Comparison of ENCODE assay signal across 30 cellular contexts in the genomic region with DNA sequence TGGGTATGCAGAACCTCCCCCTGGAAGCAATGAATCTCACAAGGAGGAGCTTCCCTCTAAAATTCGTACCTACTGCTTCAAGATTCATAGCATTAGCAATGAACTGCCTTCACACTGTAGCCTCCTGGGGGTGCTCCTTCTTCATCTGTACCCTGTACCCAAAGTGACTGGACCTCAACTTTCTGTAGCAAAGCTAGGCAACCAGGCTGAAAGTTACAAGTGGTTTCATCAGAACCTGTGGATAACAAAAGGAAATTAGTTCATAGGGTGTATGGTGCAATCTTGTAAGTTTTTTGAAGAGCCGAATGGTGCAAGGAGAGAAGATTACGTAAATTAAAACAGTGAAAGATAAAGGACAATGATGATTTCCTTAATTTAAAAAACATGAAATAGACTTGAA.
DNase-seq lines count a peak whose midpoint lies in the region; ATAC-seq, FAIRE-seq and TF ChIP-seq lines count a peak whose summit lies in the region.
"Had no signal": no experiment of that assay in that cellular context is flagged by ENCODE, and none has a peak within 500 bp of the region (broad histone marks: within the 10 kb centered on the region; RNA-seq: fewer than 3 reads in every experiment).

No MANE protein-coding gene starts in this region.

- peaks cover 17% of the 10 kb centered on the region for H3K4me1 Mint-ChIP-seq in MCF 10A (ENCODE audit: insufficient read depth, unreplicated experiment)
- H3K4me1 Mint-ChIP-seq in activated CD8-positive, alpha-beta T cell treated with anti-CD3 and anti-CD28 coated beads, Interleukin-2, amount 10 ng/mL, durations not matched to agents 7 days and 5 days (ENCODE audit: low read depth) = no peaks in the 10 kb centered on the region
- H3K4me1 Mint-ChIP-seq: activated CD8-positive, alpha-beta memory T cell treated with anti-CD3 and anti-CD28 coated beads, Interleukin-2, amount 10 ng/mL, durations not matched to agents 7 days and 5 days; mesothelial cell of epicardium had no signal

- H2BK5ac ChIP-seq in H1 (ENCODE audit: low read depth, low read length) = no peak overlapping the region

- H3K27me3 Mint-ChIP-seq in MCF 10A (ENCODE audit: insufficient read depth, unreplicated experiment) = no peaks in the 10 kb centered on the region
- no peaks in the 10 kb centered on the region for H3K27me3 Mint-ChIP-seq in activated CD8-positive, alpha-beta T cell treated with anti-CD3 and anti-CD28 coated beads, Interleukin-2, amount 10 ng/mL, durations not matched to agents 7 days and 5 days (ENCODE audit: low read depth)
- H3K27me3 Mint-ChIP-seq: activated CD8-positive, alpha-beta memory T cell treated with anti-CD3 and anti-CD28 coated beads, Interleukin-2, amount 10 ng/mL, durations not matched to agents 7 days and 5 days; activated naive CD8-positive, alpha-beta T cell; natural killer cell treated with Interleukin-12 subunit alpha and Interleukin-12 subunit beta and Interleukin-15 and Interleukin-18, amount 100 ng/mL, for 72 hours; type B pancreatic cell had no signal

- no peak overlapping the region for H2BK120ac ChIP-seq in H1 (replicated peaks; ENCODE audit: low read depth, low read length)

- no peak overlapping the region for H2BK15ac ChIP-seq in H1 (ENCODE audit: low read length)

- H3K4me3 Mint-ChIP-seq in MCF 10A (ENCODE audit: unreplicated experiment) = no peak overlapping the region
- no peak overlapping the region for H3K4me3 Mint-ChIP-seq in activated CD8-positive, alpha-beta T cell treated with anti-CD3 and anti-CD28 coated beads, Interleukin-2, amount 10 ng/mL, durations not matched to agents 7 days and 5 days
- H3K4me3 Mint-ChIP-seq: activated CD8-positive, alpha-beta memory T cell treated with anti-CD3 and anti-CD28 coated beads, Interleukin-2, amount 10 ng/mL, durations not matched to agents 7 days and 5 days; activated naive CD8-positive, alpha-beta T cell; mesothelial cell of epicardium; natural killer cell treated with Interleukin-12 subunit alpha and Interleukin-12 subunit beta and Interleukin-15 and Interleukin-18, amount 100 ng/mL, for 72 hours; type B pancreatic cell had no signal

- H3K4me2 ChIP-seq in H1 (ENCODE audit: insufficient read depth in 1 of 2, low read depth in 2 of 2, low read length in 2 of 2) = no peak overlapping the region

- no peaks in the 10 kb centered on the region for H3K79me1 ChIP-seq in H1 (ENCODE audit: low read depth, low read length)

- no peaks in the 10 kb centered on the region for H3K27me3 ChIP-seq in breast epithelium
- H3K27me3 ChIP-seq in H1 (replicated peaks in 1 of 4; ENCODE audit: control insufficient read depth in 3 of 4, extremely low read depth in 1 of 4, insufficient read depth in 3 of 4, low read length in 3 of 4) = no peaks in the 10 kb centered on the region
- H3K27me3 ChIP-seq in pancreas = no peaks in the 10 kb centered on the region
- no peaks in the 10 kb centered on the region for H3K27me3 ChIP-seq in uterus
- H3K27me3 ChIP-seq: BE2C, foreskin keratinocyte, sigmoid colon, SJCRH30 had no signal

- no peak overlapping the region for H3K4ac ChIP-seq in H1 (replicated peaks; ENCODE audit: insufficient read length, low read depth, low read length)

- no peaks in the 10 kb centered on the region for H3K36me3 ChIP-seq in breast epithelium
- no peaks in the 10 kb centered on the region for H3K36me3 ChIP-seq in H1 (ENCODE audit: control insufficient read depth in 2 of 4, insufficient read depth in 4 of 4, low read length in 3 of 4)
- H3K36me3 ChIP-seq in pancreas = no peaks in the 10 kb centered on the region
- H3K36me3 ChIP-seq in uterus = no peaks in the 10 kb centered on the region
- H3K36me3 ChIP-seq: BE2C, sigmoid colon, SJCRH30 had no signal

- no peaks in the 10 kb centered on the region for H3K79me2 ChIP-seq in H1 (ENCODE audit: control insufficient read depth in 1 of 2, insufficient read depth in 2 of 2, low read length in 2 of 2)
- H3K79me2 ChIP-seq: parathyroid adenoma had no signal

- no peak for TF ChIP-seq POLR2A in breast epithelium (IDR thresholded peaks at IDR 0.05)
- no peak for TF ChIP-seq POLR2A in H1 (IDR thresholded peaks at IDR 0.05; ENCODE audit: control extremely low read depth in 1 of 2, low read depth in 2 of 2, low read length in 2 of 2)
- TF ChIP-seq POLR2A in uterus (IDR thresholded peaks at IDR 0.05) = no peak

- peak; percentile 45 for DNase-seq in MCF 10A (ENCODE audit: unreplicated experiment)
- no peak for DNase-seq in breast epithelium (ENCODE audit: low spot score in 2 of 2)
- DNase-seq in OCI-M1 (lab: John Stamatoyannopoulos, UW) = peak; percentile 86
- DNase-seq in H1 (ENCODE audit: low read depth in 1 of 2, low spot score in 2 of 2) = no peak
- peak in 1 of 6 donors; percentile 27 for DNase-seq in pancreas
- DNase-seq in caudate nucleus (lab: John Stamatoyannopoulos, UW) = no peak
- DNase-seq in uterus = no peak
- no peak for DNase-seq in activated CD8-positive, alpha-beta T cell treated with anti-CD3 and anti-CD28 coated beads, Interleukin-2, amount 10 ng/mL, durations not matched to agents 7 days and 5 days
- DNase-seq: activated CD4-positive, alpha-beta T cell treated with anti-CD3 and anti-CD28 coated beads for 4 hours; activated CD8-positive, alpha-beta memory T cell treated with anti-CD3 and anti-CD28 coated beads, Interleukin-2, amount 10 ng/mL, durations not matched to agents 7 days and 5 days; BE2C; cortex of kidney; DMS79; foreskin keratinocyte; MM.1S; NCI-H1694 treated with DMSO at 0.1 percent for 48 hours; NCI-H774; sigmoid colon; SJCRH30; stimulated activated CD8-positive, alpha-beta memory T cell treated with anti-CD3 and anti-CD28 coated beads, Interleukin-4, amount 100 ng/mL, for 48 hours; T-helper 1 cell had no signal

- CTCF ChIA-PET in MCF 10A (lab: Yijun Ruan, JAX) (interaction anchor here (0.6 to 1.4 kb wide), 5 partner anchors 12 to 1827 kb away, joined by 3 read pairs; a partner anchor contains a TSS), H1 (lab: Charles Lee; ENCODE audit: partially characterized antibody) (interaction anchor here (0.6 kb wide), 1 partner anchor 97 kb away, joined by 5 read pairs; no protein-coding TSS in a partner anchor)
- CTCF ChIA-PET in activated CD8-positive, alpha-beta T cell treated with anti-CD3 and anti-CD28 coated beads, Interleukin-2, amount 10 ng/mL, durations not matched to agents 7 days and 5 days (lab: Charles Lee) = no interaction called here

- peak in 3 of 4 donors; percentile 18 to 57 (median 48) for ATAC-seq in pancreas
- ATAC-seq in activated CD8-positive, alpha-beta T cell treated with anti-CD3 and anti-CD28 coated beads, Interleukin-2, amount 10 ng/mL, durations not matched to agents 7 days and 5 days = no peak
- ATAC-seq: activated CD8-positive, alpha-beta memory T cell treated with anti-CD3 and anti-CD28 coated beads, Interleukin-2, amount 10 ng/mL, durations not matched to agents 7 days and 5 days; foreskin keratinocyte; Panc1 had no signal

- no peak overlapping the region for H3K56ac ChIP-seq in H1 (replicated peaks; ENCODE audit: insufficient read length, low read depth, low read length)

- no peak overlapping the region for H2BK20ac ChIP-seq in H1 (ENCODE audit: low read length)

- no peak overlapping the region for H3K27ac ChIP-seq in breast epithelium
- H3K27ac ChIP-seq in H1 (ENCODE audit: low read depth, low read length) = no peak overlapping the region
- no peak overlapping the region for H3K27ac ChIP-seq in pancreas
- H3K27ac ChIP-seq in caudate nucleus (ENCODE audit: low read depth, low read length) = no peak overlapping the region
- H3K27ac ChIP-seq in uterus = no peak overlapping the region
- H3K27ac ChIP-seq: 22Rv1, foreskin keratinocyte, parathyroid adenoma, sigmoid colon, SJCRH30 had no signal

- TF ChIP-seq EP300 in H1 (IDR thresholded peaks at IDR 0.05; ENCODE audit: borderline replicate concordance in 1 of 2, low read depth in 2 of 2, low read length in 2 of 2) = no peak

- no peaks in the 10 kb centered on the region for H3K9me3 ChIP-seq in breast epithelium
- H3K9me3 ChIP-seq in H1 (ENCODE audit: insufficient read depth in 2 of 2, low read depth in 1 of 2, low read length in 1 of 2) = no peaks in the 10 kb centered on the region; a peak in 1 of 4 replicates
- H3K9me3 ChIP-seq in pancreas = no peaks in the 10 kb centered on the region
- no peaks in the 10 kb centered on the region for H3K9me3 ChIP-seq in uterus
- H3K9me3 ChIP-seq: BE2C, sigmoid colon, SJCRH30 had no signal

- H3K4me3 ChIP-seq in breast epithelium (no peak overlapping the region), H1 (ENCODE audit: extremely low read depth in 1 of 4, insufficient read depth in 2 of 4, low read depth in 3 of 4, low read length in 4 of 4) (no peak overlapping the region), pancreas (no peak overlapping the region), uterus (no peak overlapping the region)
- H3K4me3 ChIP-seq: sigmoid colon, SJCRH30 had no signal

- FAIRE-seq in H1 (lab: Jason Lieb, UNC) = no peak
- no peak for FAIRE-seq in pancreas (lab: Jason Lieb, UNC)
- FAIRE-seq: GM12892, H54 had no signal

- no peak overlapping the region for H2AK5ac ChIP-seq in H1 (ENCODE audit: low read depth, low read length)

- POLR2A ChIA-PET in MCF 10A (lab: Yijun Ruan, JAX) = interaction anchor here (0.6 kb wide), 1 partner anchor 457 kb away, joined by 4 read pairs; no protein-coding TSS in a partner anchor
- POLR2A ChIA-PET in H1 (lab: Charles Lee; ENCODE audit: partially characterized antibody) = no interaction called here
- POLR2A ChIA-PET in activated CD8-positive, alpha-beta T cell treated with anti-CD3 and anti-CD28 coated beads, Interleukin-2, amount 10 ng/mL, durations not matched to agents 7 days and 5 days (lab: Charles Lee) = no interaction called here

- H3K9me3 Mint-ChIP-seq in MCF 10A (ENCODE audit: unreplicated experiment) = peaks cover 8% of the 10 kb centered on the region
- H3K9me3 Mint-ChIP-seq in activated CD8-positive, alpha-beta T cell treated with anti-CD3 and anti-CD28 coated beads, Interleukin-2, amount 10 ng/mL, durations not matched to agents 7 days and 5 days (ENCODE audit: insufficient read depth) = no peaks in the 10 kb centered on the region
- H3K9me3 Mint-ChIP-seq: natural killer cell treated with Interleukin-12 subunit alpha and Interleukin-12 subunit beta and Interleukin-15 and Interleukin-18, amount 100 ng/mL, for 72 hours had no signal

- no peak overlapping the region for H3K9ac ChIP-seq in H1 (replicated peaks in 1 of 4; ENCODE audit: extremely low read depth in 1 of 4, low read depth in 3 of 4, low read length in 3 of 4)
- H3K9ac ChIP-seq: parathyroid adenoma had no signal

- TF ChIP-seq CTCF in MCF 10A (IDR thresholded peaks at IDR 0.05; ENCODE audit: unreplicated experiment) (peak; percentile 23), breast epithelium (IDR thresholded peaks at IDR 0.05) (no peak), H1 (IDR thresholded peaks at IDR 0.05; ENCODE audit: control extremely low read depth in 1 of 3, insufficient read depth in 1 of 3, low read depth in 1 of 3, low read length in 3 of 3) (no peak), pancreas (IDR thresholded peaks at IDR 0.05) (no peak), uterus (IDR thresholded peaks at IDR 0.05) (no peak)

- H3K4me1 ChIP-seq in breast epithelium (no peaks in the 10 kb centered on the region), H1 (replicated peaks in 1 of 4; ENCODE audit: control insufficient read depth in 3 of 4, insufficient read depth in 4 of 4, low read length in 3 of 4) (no peaks in the 10 kb centered on the region), pancreas (no peaks in the 10 kb centered on the region), uterus (no peaks in the 10 kb centered on the region)
- H3K4me1 ChIP-seq: BE2C, foreskin keratinocyte, parathyroid adenoma, sigmoid colon, SJCRH30 had no signal

- no peak overlapping the region for H4K5ac ChIP-seq in H1 (ENCODE audit: insufficient read length, low read depth, low read length)

- no peak overlapping the region for H3K14ac ChIP-seq in H1 (ENCODE audit: insufficient read length)

- H4K20me1 ChIP-seq in H1 (replicated peaks in 1 of 2; ENCODE audit: control insufficient read depth in 1 of 2, insufficient read depth in 2 of 2, low read length in 2 of 2) = no peaks in the 10 kb centered on the region

- no peaks in the 10 kb centered on the region for H3K23me2 ChIP-seq in H1 (ENCODE audit: low read depth, low read length)

- H2AFZ ChIP-seq in H1 (ENCODE audit: low read length) = no peak overlapping the region
- H2AFZ ChIP-seq: parathyroid adenoma had no signal

- peak; percentile 29 to 49 for TF ChIP-seq RAD21 in H1 (IDR thresholded peaks at IDR 0.05 in 1 of 2, conservative IDR thresholded peaks at IDR 0.05 in 1 of 2; ENCODE audit: low read depth in 2 of 2, low read length in 2 of 2)

- no peaks in the 10 kb centered on the region for H3K36me3 Mint-ChIP-seq in MCF 10A (ENCODE audit: insufficient read depth, unreplicated experiment)
- H3K36me3 Mint-ChIP-seq in activated CD8-positive, alpha-beta T cell treated with anti-CD3 and anti-CD28 coated beads, Interleukin-2, amount 10 ng/mL, durations not matched to agents 7 days and 5 days (ENCODE audit: low read depth) = no peaks in the 10 kb centered on the region
- H3K36me3 Mint-ChIP-seq: activated CD8-positive, alpha-beta memory T cell treated with anti-CD3 and anti-CD28 coated beads, Interleukin-2, amount 10 ng/mL, durations not matched to agents 7 days and 5 days; activated naive CD8-positive, alpha-beta T cell; natural killer cell treated with Interleukin-12 subunit alpha and Interleukin-12 subunit beta and Interleukin-15 and Interleukin-18, amount 100 ng/mL, for 72 hours; type B pancreatic cell had no signal

- BruUV-seq in MCF 10A (replicated peaks; lab: Mats Ljungman, UMichigan) = no TSS peak

- H3K27ac Mint-ChIP-seq in MCF 10A (ENCODE audit: low read depth, unreplicated experiment) = no peak overlapping the region
- no peak overlapping the region for H3K27ac Mint-ChIP-seq in activated CD8-positive, alpha-beta T cell treated with anti-CD3 and anti-CD28 coated beads, Interleukin-2, amount 10 ng/mL, durations not matched to agents 7 days and 5 days
- H3K27ac Mint-ChIP-seq: activated CD8-positive, alpha-beta memory T cell treated with anti-CD3 and anti-CD28 coated beads, Interleukin-2, amount 10 ng/mL, durations not matched to agents 7 days and 5 days; activated naive CD8-positive, alpha-beta T cell; mesothelial cell of epicardium; type B pancreatic cell had no signal

- WGBS in H1 (ENCODE audit: extremely low coverage in 1 of 2, insufficient coverage in 1 of 2, insufficient read length in 1 of 2, insufficient replicate concordance in 2 of 2, low coverage in 1 of 2, low lambda C conversion rate in 2 of 2, missing lambda C conversion rate in 1 of 2), 2 experiments = 98% methylated on average over 3 of the region's 3 CpGs; no CpG with 5 or more reads in 1 of the 2 experiments
- 65 to 66% methylated on average over 3 of the region's 3 CpGs for WGBS in pancreas, 2 donors

- no peak overlapping the region for H2BK12ac ChIP-seq in H1 (ENCODE audit: low read depth, low read length)

- no peak overlapping the region for H3K23ac ChIP-seq in H1 (ENCODE audit: insufficient read length)

- H4K8ac ChIP-seq in H1 (ENCODE audit: extremely low read depth, insufficient read depth, low read length) = no peak overlapping the region

- H4K91ac ChIP-seq in H1 (replicated peaks; ENCODE audit: insufficient read length, low read length) = no peak overlapping the region

- H3K18ac ChIP-seq in H1 (ENCODE audit: extremely low read depth, low read length) = no peak overlapping the region

- intact Hi-C loops in MCF 10A (cut with micrococcal nuclease) = loop anchor here (1.0 kb wide), 3 partner anchors 1143 to 1544 kb away; no protein-coding TSS in a partner anchor
- intact Hi-C loops in breast epithelium (cut with DNase I; ENCODE audit: low total_unique reads) = no loop called here
- intact Hi-C loops in pancreas (cut with DNase I) = no loop called here
- intact Hi-C loops in uterus (cut with DNase I; ENCODE audit: low total_unique reads) = no loop called here

Comparison
In these comparisons a context has a peak if more than half of its experiments do, and no peak if none do; other contexts are left out.
1. DNase-seq: peak in MCF 10A (single experiment) and OCI-M1 (single experiment); none in breast epithelium (0 of 2), H1 (0 of 2), caudate nucleus (0 of 61), uterus (0 of 2) and activated CD8-positive, alpha-beta T cell treated with anti-CD3 and anti-CD28 coated beads, Interleukin-2, amount 10 ng/mL, durations not matched to agents 7 days and 5 days (single experiment).